In the genomic region with DNA sequence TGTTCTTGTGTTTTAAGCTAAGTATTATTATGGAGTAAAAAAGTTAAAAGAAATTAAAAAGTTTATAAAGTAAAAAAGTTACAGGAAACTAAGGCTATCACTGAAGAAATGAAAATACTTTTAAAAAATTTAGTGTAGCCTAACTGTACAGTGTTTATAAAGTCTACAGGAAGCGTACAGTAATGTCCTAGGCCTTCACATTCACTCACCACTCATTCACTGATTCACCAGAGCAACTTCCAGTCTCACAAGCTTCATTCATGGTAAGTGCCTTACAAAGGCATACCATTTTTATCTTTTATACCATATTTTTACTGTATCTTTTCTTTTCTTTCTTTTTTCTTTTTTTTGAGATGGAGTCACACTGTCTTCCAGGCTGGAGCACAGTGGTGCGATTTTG, we compare ENCODE assay signal across 29 cellular contexts. TPM values are rescaled to one million over a fixed set of nuclear protein-coding genes. Genes with fewer than 3 reads are reported as not detected.
"Had no signal": no experiment of that assay in that cellular context is flagged by ENCODE, and none has a peak within 500 bp of the region (broad histone marks: within the 10 kb centered on the region; RNA-seq: fewer than 3 reads in every experiment).

No MANE protein-coding gene starts in this region.

- H3K4me1 Mint-ChIP-seq: activated CD4-positive, alpha-beta T cell treated with anti-CD3 and anti-CD28 coated beads for 36 hours; activated CD4-positive, alpha-beta T cell treated with anti-CD3 and anti-CD28 coated beads, Interleukin-2, amount 10 ng/mL, durations not matched to agents 24 days and 14 days; activated CD8-positive, alpha-beta memory T cell treated with anti-CD3 and anti-CD28 coated beads, Interleukin-2, amount 10 ng/mL, durations not matched to agents 7 days and 5 days; activated naive CD4-positive, alpha-beta T cell treated with anti-CD3 and anti-CD28 coated beads, Interleukin-2, amount 10 ng/mL, durations not matched to agents 7 days and 5 days; activated naive CD8-positive, alpha-beta T cell treated with anti-CD3 and anti-CD28 coated beads, Interleukin-2, amount 10 ng/mL, durations not matched to agents 7 days and 5 days; brain; central memory CD8-positive, alpha-beta T cell; T-helper 17 cell had no signal

- H3K27me3 ChIP-seq: ascending aorta, breast epithelium, esophagus squamous epithelium had no signal

- H3K27ac ChIP-seq: ascending aorta, breast epithelium, epithelial cell of prostate, esophagus squamous epithelium had no signal

- H3K4me3 Mint-ChIP-seq: activated CD4-positive, alpha-beta memory T cell treated with anti-CD3 and anti-CD28 coated beads for 36 hours; activated CD4-positive, alpha-beta T cell treated with anti-CD3 and anti-CD28 coated beads for 36 hours; activated CD4-positive, alpha-beta T cell treated with anti-CD3 and anti-CD28 coated beads, Interleukin-2, amount 10 ng/mL, durations not matched to agents 24 days and 14 days; activated CD8-positive, alpha-beta memory T cell treated with anti-CD3 and anti-CD28 coated beads, Interleukin-2, amount 10 ng/mL, durations not matched to agents 7 days and 5 days; activated CD8-positive, alpha-beta T cell treated with anti-CD3 and anti-CD28 coated beads, Interleukin-2, amount 10 ng/mL, durations not matched to agents 7 days and 5 days; activated naive CD4-positive, alpha-beta T cell treated with anti-CD3 and anti-CD28 coated beads, Interleukin-2, amount 10 ng/mL, durations not matched to agents 7 days and 5 days; activated naive CD8-positive, alpha-beta T cell treated with anti-CD3 and anti-CD28 coated beads, Interleukin-2, amount 10 ng/mL, durations not matched to agents 7 days and 5 days; activated T-cell treated with anti-CD3 and anti-CD28 coated beads, Interleukin-2, amount 50 U/mL, for 72 hours; brain; central memory CD8-positive, alpha-beta T cell; effector memory CD8-positive, alpha-beta T cell; T-helper 17 cell; T-helper 2 cell treated with Interferon-gamma antibody and Interleukin-4, amounts not matched to agents 5 μg/mL and 100 μg/mL, for 36 hours had no signal

- H3K4me1 ChIP-seq: ascending aorta, breast epithelium, esophagus squamous epithelium had no signal

- H3K9me3 ChIP-seq: ascending aorta, breast epithelium, esophagus squamous epithelium had no signal

- H3K36me3 Mint-ChIP-seq: activated CD4-positive, alpha-beta memory T cell treated with anti-CD3 and anti-CD28 coated beads for 36 hours; activated CD8-positive, alpha-beta memory T cell treated with anti-CD3 and anti-CD28 coated beads, Interleukin-2, amount 10 ng/mL, durations not matched to agents 7 days and 5 days; activated naive CD4-positive, alpha-beta T cell treated with anti-CD3 and anti-CD28 coated beads, Interleukin-2, amount 10 ng/mL, durations not matched to agents 7 days and 5 days; activated naive CD4-positive, alpha-beta T cell treated with anti-CD3 and anti-CD28 coated beads, Interleukin-2, amount 50 U/mL, for 72 hours; activated naive CD8-positive, alpha-beta T cell treated with anti-CD3 and anti-CD28 coated beads, Interleukin-2, amount 10 ng/mL, durations not matched to agents 7 days and 5 days; brain had no signal

- H3K36me3 ChIP-seq: ascending aorta, breast epithelium, esophagus squamous epithelium had no signal

- H3K9me3 Mint-ChIP-seq: activated CD4-positive, alpha-beta memory T cell treated with anti-CD3 and anti-CD28 coated beads for 36 hours; activated CD4-positive, alpha-beta T cell treated with anti-CD3 and anti-CD28 coated beads, Interleukin-2, amount 10 ng/mL, durations not matched to agents 24 days and 14 days; activated naive CD4-positive, alpha-beta T cell treated with anti-CD3 and anti-CD28 coated beads, Interleukin-2, amount 10 ng/mL, durations not matched to agents 7 days and 5 days; activated naive CD8-positive, alpha-beta T cell treated with anti-CD3 and anti-CD28 coated beads, Interleukin-2, amount 10 ng/mL, durations not matched to agents 7 days and 5 days; brain; central memory CD8-positive, alpha-beta T cell; T-helper 2 cell treated with Interferon-gamma antibody and Interleukin-4, amounts not matched to agents 5 μg/mL and 100 μg/mL, for 36 hours had no signal

- DNase-seq: activated CD4-positive, alpha-beta memory T cell treated with anti-CD3 and anti-CD28 coated beads for 36 hours; activated CD4-positive, alpha-beta T cell treated with anti-CD3 and anti-CD28 coated beads for 36 hours; activated CD4-positive, alpha-beta T cell treated with anti-CD3 and anti-CD28 coated beads, Interleukin-2, amount 10 ng/mL, durations not matched to agents 24 days and 14 days; activated CD4-positive, CD25-positive, alpha-beta regulatory T cell; activated CD4-positive, CD25-positive, alpha-beta regulatory T cell treated with anti-CD3 and anti-CD28 coated beads, Interleukin-2, amount 50 U/mL, for 72 hours; activated CD8-positive, alpha-beta memory T cell treated with anti-CD3 and anti-CD28 coated beads, Interleukin-2, amount 10 ng/mL, durations not matched to agents 7 days and 5 days; activated CD8-positive, alpha-beta memory T cell treated with anti-CD3 and anti-CD28 coated beads, Interleukin-2, amount 50 U/mL, for 4 hours; activated CD8-positive, alpha-beta T cell treated with anti-CD3 and anti-CD28 coated beads, Interleukin-2, amount 10 ng/mL, durations not matched to agents 7 days and 5 days; activated gamma-delta T cell; activated naive CD4-positive, alpha-beta T cell; activated naive CD4-positive, alpha-beta T cell treated with anti-CD3 and anti-CD28 coated beads, Interleukin-2, amount 10 ng/mL, durations not matched to agents 7 days and 5 days; activated naive CD8-positive, alpha-beta T cell treated with anti-CD3 and anti-CD28 coated beads, Interleukin-2, amount 10 ng/mL, durations not matched to agents 7 days and 5 days; activated T-cell treated with anti-CD3 and anti-CD28 coated beads, Interleukin-2, amount 50 U/mL, for 1 hour; activated T-cell treated with anti-CD3 and anti-CD28 coated beads, Interleukin-2, amount 50 U/mL, for 72 hours; cortex of kidney; effector CD4-positive, alpha-beta T cell; effector memory CD8-positive, alpha-beta T cell; esophagus squamous epithelium; head of caudate nucleus; T-helper 1 cell; T-helper 17 cell; T1000 had no signal

- H3K27ac Mint-ChIP-seq: activated CD4-positive, alpha-beta memory T cell treated with anti-CD3 and anti-CD28 coated beads for 36 hours; activated CD4-positive, alpha-beta T cell treated with anti-CD3 and anti-CD28 coated beads for 36 hours; activated CD4-positive, alpha-beta T cell treated with anti-CD3 and anti-CD28 coated beads, Interleukin-2, amount 10 ng/mL, durations not matched to agents 24 days and 14 days; activated CD8-positive, alpha-beta memory T cell treated with anti-CD3 and anti-CD28 coated beads, Interleukin-2, amount 10 ng/mL, durations not matched to agents 7 days and 5 days; activated CD8-positive, alpha-beta T cell treated with anti-CD3 and anti-CD28 coated beads, Interleukin-2, amount 10 ng/mL, durations not matched to agents 7 days and 5 days; activated naive CD4-positive, alpha-beta T cell treated with anti-CD3 and anti-CD28 coated beads, Interleukin-2, amount 10 ng/mL, durations not matched to agents 7 days and 5 days; activated naive CD4-positive, alpha-beta T cell treated with anti-CD3 and anti-CD28 coated beads, Interleukin-2, amount 50 U/mL, for 72 hours; activated naive CD8-positive, alpha-beta T cell treated with anti-CD3 and anti-CD28 coated beads, Interleukin-2, amount 10 ng/mL, durations not matched to agents 7 days and 5 days; activated T-cell treated with anti-CD3 and anti-CD28 coated beads, Interleukin-2, amount 50 U/mL, for 72 hours; brain; effector memory CD8-positive, alpha-beta T cell; T-helper 17 cell; T-helper 2 cell treated with Interferon-gamma antibody and Interleukin-4, amounts not matched to agents 5 μg/mL and 100 μg/mL, for 36 hours had no signal

- H3K4me3 ChIP-seq: ascending aorta, breast epithelium, esophagus squamous epithelium had no signal

- H3K27me3 Mint-ChIP-seq: activated naive CD4-positive, alpha-beta T cell treated with anti-CD3 and anti-CD28 coated beads, Interleukin-2, amount 10 ng/mL, durations not matched to agents 7 days and 5 days had no signal

RNA-seq across cellular contexts. Expression of a gene that starts 40.7 kb away (rescaled TPM):
- total RNA-seq: activated CD4-positive, alpha-beta T cell treated with anti-CD3 and anti-CD28 coated beads, Interleukin-2, amount 10 ng/mL, durations not matched to agents 24 days and 14 days; activated CD8-positive, alpha-beta memory T cell treated with anti-CD3 and anti-CD28 coated beads, Interleukin-2, amount 10 ng/mL, durations not matched to agents 7 days and 5 days had no signal
